20 cellular contexts compared by ENCODE assay signal in genomic region chr10:112816033-112816430, GRCh38.
DNase-seq lines count a peak whose midpoint lies in the region; ATAC-seq and TF ChIP-seq lines count a peak whose summit lies in the region.
"Had no signal": no experiment of that assay in that cellular context is flagged by ENCODE, and none has a peak within 500 bp of the region (broad histone marks: within the 10 kb centered on the region; RNA-seq: fewer than 3 reads in every experiment).

No MANE protein-coding gene starts in this region.

- H3K27ac ChIP-seq in rectal smooth muscle tissue (ENCODE audit: low read depth, low read length) (peak overlapping the region; percentile 59), thyroid gland (no peak overlapping the region)
- H3K27ac ChIP-seq: foreskin keratinocyte, SJCRH30 had no signal

- no peak for TF ChIP-seq POLR2A in thyroid gland (IDR thresholded peaks at IDR 0.05)

- H3K4me3 Mint-ChIP-seq in Calu3 (ENCODE audit: low read depth, unreplicated experiment) (no peak overlapping the region), WTC11 (no peak overlapping the region)
- H3K4me3 Mint-ChIP-seq: activated CD8-positive, alpha-beta T cell treated with anti-CD3 and anti-CD28 coated beads for 36 hours; activated naive CD4-positive, alpha-beta T cell treated with anti-CD3 and anti-CD28 coated beads, Interleukin-2, amount 50 U/mL, for 24 hours; activated T-cell treated with anti-CD3 and anti-CD28 coated beads, Interleukin-2, amount 50 U/mL, for 24 hours had no signal

- CTCF ChIA-PET in Calu3 (lab: Charles Lee) (no interaction called here), WTC11 (lab: Charles Lee) (no interaction called here)

- POLR2A ChIA-PET in WTC11 (lab: Charles Lee), result no interaction called here

- TF ChIP-seq CTCF in Calu3 (IDR thresholded peaks at IDR 0.05; ENCODE audit: unreplicated experiment), result no peak
- no peak for TF ChIP-seq CTCF in WTC11 (IDR thresholded peaks at IDR 0.05)
- TF ChIP-seq CTCF in thyroid gland (IDR thresholded peaks at IDR 0.05), result no peak

- H3K36me3 Mint-ChIP-seq in Calu3 (ENCODE audit: insufficient read depth, unreplicated experiment) (peaks cover 17% of the 10 kb centered on the region), WTC11 (no peaks in the 10 kb centered on the region)

- intact Hi-C loops in Calu3 (cut with micrococcal nuclease; ENCODE audit: unreplicated experiment) (no loop called here), thyroid gland (cut with DNase I) (loop anchor here (10.0 kb wide), 1 partner anchor 129 kb away; no protein-coding TSS in a partner anchor)

- no peaks in the 10 kb centered on the region for H3K9me3 ChIP-seq in thyroid gland

- H3K4me3 ChIP-seq in rectal smooth muscle tissue (ENCODE audit: low read length) (no peak overlapping the region), thyroid gland (replicated peaks in 1 of 3) (no peak overlapping the region)
- H3K4me3 ChIP-seq: SJCRH30 had no signal

- H3K27me3 ChIP-seq in rectal smooth muscle tissue (ENCODE audit: control insufficient read depth, insufficient read depth, low read length) (no peaks in the 10 kb centered on the region), thyroid gland (no peaks in the 10 kb centered on the region)
- H3K27me3 ChIP-seq: foreskin keratinocyte, SJCRH30 had no signal

- no peak for DNase-seq in Calu3
- DNase-seq in WTC11 (ENCODE audit: low spot score), result no peak
- DNase-seq in iris pigment epithelial cell (ENCODE audit: low read depth), result peak; percentile 38
- no peak for DNase-seq in thyroid gland
- DNase-seq in kidney tubule cell (ENCODE audit: low spot score), result no peak
- DNase-seq in activated CD4-positive, CD25-positive, alpha-beta regulatory T cell (lab: John Stamatoyannopoulos, UW), result no peak
- DNase-seq: activated T-cell treated with anti-CD3 and anti-CD28 coated beads, Interleukin-2, amount 50 U/mL, for 24 hours; cortex of kidney; DND-41; foreskin keratinocyte; hippocampal formation; NCI-H1105; NCI-H2171; NCI-H526 treated with DMSO at 0.1 percent for 48 hours had no signal

- H3K27me3 Mint-ChIP-seq in Calu3 (ENCODE audit: unreplicated experiment) (no peaks in the 10 kb centered on the region), WTC11 (ENCODE audit: low read depth) (peaks cover 47% of the 10 kb centered on the region)
- H3K27me3 Mint-ChIP-seq: activated CD8-positive, alpha-beta T cell treated with anti-CD3 and anti-CD28 coated beads for 36 hours; activated naive CD4-positive, alpha-beta T cell treated with anti-CD3 and anti-CD28 coated beads, Interleukin-2, amount 50 U/mL, for 24 hours; activated T-cell treated with anti-CD3 and anti-CD28 coated beads, Interleukin-2, amount 50 U/mL, for 24 hours had no signal

- no peaks in the 10 kb centered on the region for H3K4me1 ChIP-seq in rectal smooth muscle tissue (ENCODE audit: control insufficient read depth, insufficient read depth, low read length)
- H3K4me1 ChIP-seq in thyroid gland, result peaks cover 0 to 7% of the 10 kb centered on the region in 2 donors

- H3K9me3 Mint-ChIP-seq in Calu3 (ENCODE audit: low read depth, unreplicated experiment) (no peaks in the 10 kb centered on the region), WTC11 (0 out of 2 replicates have a peak, but pooled peaks cover 5% of the 10 kb centered on the region)
- H3K9me3 Mint-ChIP-seq: activated CD8-positive, alpha-beta T cell treated with anti-CD3 and anti-CD28 coated beads for 36 hours; activated naive CD4-positive, alpha-beta T cell treated with anti-CD3 and anti-CD28 coated beads, Interleukin-2, amount 50 U/mL, for 24 hours; activated T-cell treated with anti-CD3 and anti-CD28 coated beads, Interleukin-2, amount 50 U/mL, for 24 hours; T-helper 2 cell treated with Interferon-gamma antibody and Interleukin-4, amounts not matched to agents 5 μg/mL and 100 μg/mL, for 36 hours had no signal

- no peak overlapping the region for H3K9ac ChIP-seq in rectal smooth muscle tissue (ENCODE audit: low read length)

- ATAC-seq in WTC11, result no peak
- ATAC-seq in HG03280 (IDR thresholded peaks at IDR 0.05; ENCODE audit: unreplicated experiment), result no peak
- ATAC-seq: activated CD8-positive, alpha-beta T cell treated with anti-CD3 and anti-CD28 coated beads for 36 hours; foreskin keratinocyte had no signal

- no TSS peak for BruUV-seq in Calu3 (replicated peaks; lab: Mats Ljungman, UMichigan)

- 84 to 88% methylated on average over 4 of the region's 4 CpGs for WGBS in thyroid gland, 2 donors

- H3K36me3 ChIP-seq in rectal smooth muscle tissue (ENCODE audit: control insufficient read depth, insufficient read depth, low read length) (no peaks in the 10 kb centered on the region), thyroid gland (no peaks in the 10 kb centered on the region)
- H3K36me3 ChIP-seq: SJCRH30 had no signal

- H3K4me1 Mint-ChIP-seq in Calu3 (ENCODE audit: low read depth, unreplicated experiment) (peaks cover 38% of the 10 kb centered on the region), WTC11 (peaks cover 71% of the 10 kb centered on the region)
- H3K4me1 Mint-ChIP-seq: activated naive CD4-positive, alpha-beta T cell treated with anti-CD3 and anti-CD28 coated beads, Interleukin-2, amount 50 U/mL, for 24 hours had no signal

- H3K27ac Mint-ChIP-seq in Calu3 (ENCODE audit: unreplicated experiment) (peak overlapping the region; percentile 74), WTC11 (peak overlapping the region; percentile 1; the same call in 1 of the 2 replicates)
- H3K27ac Mint-ChIP-seq: activated naive CD4-positive, alpha-beta T cell treated with anti-CD3 and anti-CD28 coated beads, Interleukin-2, amount 50 U/mL, for 24 hours; activated T-cell treated with anti-CD3 and anti-CD28 coated beads, Interleukin-2, amount 50 U/mL, for 24 hours had no signal

TF ChIP-seq in WTC11, 78 proteins besides CTCF, POLR2A, EP300 and RAD21:
- TF ChIP-seq SP1 (CRISPR knock-in tag; conservative IDR thresholded peaks at IDR 0.05) (no peak), TEAD4 (CRISPR knock-in tag; IDR thresholded peaks at IDR 0.05) (no peak), MAX (CRISPR knock-in tag; IDR thresholded peaks at IDR 0.05) (no peak), ZNF232 (CRISPR knock-in tag; IDR thresholded peaks at IDR 0.05) (no peak), FOXP1 (CRISPR knock-in tag; IDR thresholded peaks at IDR 0.05; ENCODE audit: borderline replicate concordance) (no peak), ZSCAN18 (CRISPR knock-in tag; IDR thresholded peaks at IDR 0.05) (no peak), JAZF1 (CRISPR knock-in tag; IDR thresholded peaks at IDR 0.05) (no peak), ELF4 (CRISPR knock-in tag; IDR thresholded peaks at IDR 0.05; ENCODE audit: low read depth) (no peak)
